Comparison of ENCODE assay signal across 29 cellular contexts in the genomic region with DNA sequence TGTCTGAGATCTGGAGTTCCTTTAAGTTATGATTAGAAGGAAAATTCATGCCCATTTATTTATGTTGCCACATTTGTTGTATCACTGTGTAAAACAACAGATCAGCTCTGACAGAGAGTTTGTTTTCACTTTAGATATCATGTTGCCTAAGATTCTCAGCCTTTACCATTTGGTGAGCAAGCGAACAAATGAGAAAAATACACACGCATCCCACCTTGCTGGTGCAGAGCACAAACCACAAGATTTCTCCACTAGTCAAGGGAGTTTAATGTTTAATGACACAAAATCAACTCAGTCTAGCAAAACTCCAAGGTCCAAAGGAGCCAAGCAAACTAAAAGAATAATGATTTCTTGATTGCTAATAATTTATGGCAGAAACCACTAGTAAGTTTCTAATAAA. TPM values are rescaled to one million over a fixed set of nuclear protein-coding genes. Genes with fewer than 3 reads are reported as not detected.
DNase-seq lines count a peak whose midpoint lies in the region; ATAC-seq, FAIRE-seq and TF ChIP-seq lines count a peak whose summit lies in the region.
"Had no signal": no experiment of that assay in that cellular context is flagged by ENCODE, and none has a peak within 500 bp of the region (broad histone marks: within the 10 kb centered on the region; RNA-seq: fewer than 3 reads in every experiment).

No MANE protein-coding gene starts in this region.

- TF ChIP-seq CTCF in AG09319 (IDR thresholded peaks at IDR 0.05; ENCODE audit: low read depth, low read length) (no peak), kidney (IDR thresholded peaks at IDR 0.05; ENCODE audit: borderline replicate concordance, extremely low read depth, insufficient read depth) (no peak), osteoblast (IDR thresholded peaks at IDR 0.05; ENCODE audit: extremely low read depth, low read depth, low read length) (no peak)

- no peak overlapping the region for H3K27ac ChIP-seq in kidney (ENCODE audit: low read depth in 2 of 2, low read length in 2 of 2)
- H3K27ac ChIP-seq in osteoblast (ENCODE audit: low read depth, low read length) = peak overlapping the region; percentile 29
- H3K27ac ChIP-seq: BLaER1 treated with 17β-estradiol and CSF1 and Interleukin-3, amounts not matched to agents 10 nM and 100 nM; PC-9 had no signal

- peak overlapping the region; percentile 5 for H3K4me2 ChIP-seq in osteoblast (ENCODE audit: insufficient read depth, low read length)
- H3K4me2 ChIP-seq: BLaER1 treated with 17β-estradiol and CSF1 and Interleukin-3, amounts not matched to agents 10 nM and 100 nM; PC-9 had no signal

- peaks cover 8% of the 10 kb centered on the region for H3K79me2 ChIP-seq in osteoblast (ENCODE audit: insufficient read depth, low read length)

- no peaks in the 10 kb centered on the region for H3K36me3 ChIP-seq in kidney (ENCODE audit: control insufficient read depth in 1 of 2, insufficient read depth in 2 of 2, low read length in 2 of 2)
- H3K36me3 ChIP-seq in osteoblast (ENCODE audit: insufficient read depth, low read length) = peaks cover 24% of the 10 kb centered on the region
- H3K36me3 ChIP-seq: BLaER1 treated with 17β-estradiol and CSF1 and Interleukin-3, amounts not matched to agents 10 nM and 100 nM had no signal

- CTCF ChIA-PET in activated CD4-positive, alpha-beta memory T cell treated with anti-CD3 and anti-CD28 coated beads for 36 hours (lab: Charles Lee) = no interaction called here

- no peak overlapping the region for H3K27ac Mint-ChIP-seq in activated CD4-positive, alpha-beta memory T cell treated with anti-CD3 and anti-CD28 coated beads for 36 hours
- H3K27ac Mint-ChIP-seq: CD4-positive, alpha-beta T cell had no signal

- peaks cover 3% of the 10 kb centered on the region for H3K9me3 Mint-ChIP-seq in activated CD4-positive, alpha-beta memory T cell treated with anti-CD3 and anti-CD28 coated beads for 36 hours
- H3K9me3 Mint-ChIP-seq: CD4-positive, alpha-beta T cell had no signal

- H3K36me3 Mint-ChIP-seq in activated CD4-positive, alpha-beta memory T cell treated with anti-CD3 and anti-CD28 coated beads for 36 hours = no peaks in the 10 kb centered on the region

- H3K4me3 Mint-ChIP-seq in activated CD4-positive, alpha-beta memory T cell treated with anti-CD3 and anti-CD28 coated beads for 36 hours = no peak overlapping the region
- H3K4me3 Mint-ChIP-seq: CD4-positive, alpha-beta T cell had no signal

- peaks cover 7% of the 10 kb centered on the region for H3K27me3 Mint-ChIP-seq in activated CD4-positive, alpha-beta memory T cell treated with anti-CD3 and anti-CD28 coated beads for 36 hours

- no peak overlapping the region for H3K9ac ChIP-seq in kidney (ENCODE audit: low read length in 2 of 2)
- H3K9ac ChIP-seq: BLaER1 treated with 17β-estradiol and CSF1 and Interleukin-3, amounts not matched to agents 10 nM and 100 nM had no signal

- POLR2A ChIA-PET in activated CD4-positive, alpha-beta memory T cell treated with anti-CD3 and anti-CD28 coated beads for 36 hours (lab: Charles Lee) = no interaction called here

- H3K27me3 ChIP-seq in osteoblast (ENCODE audit: insufficient read depth, low read length) = no peaks in the 10 kb centered on the region
- H3K27me3 ChIP-seq: BLaER1 treated with 17β-estradiol and CSF1 and Interleukin-3, amounts not matched to agents 10 nM and 100 nM; MG63 had no signal

- H3K9me3 ChIP-seq in kidney (ENCODE audit: control insufficient read depth in 1 of 2, low read length in 2 of 2) (no peaks in the 10 kb centered on the region), osteoblast (ENCODE audit: low read depth, low read length) (no peaks in the 10 kb centered on the region)
- H3K9me3 ChIP-seq: BLaER1 treated with 17β-estradiol and CSF1 and Interleukin-3, amounts not matched to agents 10 nM and 100 nM; MG63 had no signal

- intact Hi-C loops in kidney (cut with DNase I) = no loop called here
- intact Hi-C loops in activated CD4-positive, alpha-beta memory T cell treated with anti-CD3 and anti-CD28 coated beads for 36 hours (cut with micrococcal nuclease) = no loop called here
- intact Hi-C loops in head of caudate nucleus (cut with DNase I) = no loop called here

- peak; percentile 74 for DNase-seq in AG09319 (ENCODE audit: extremely low read depth, low read depth)
- DNase-seq in kidney = no peak
- DNase-seq in osteoblast (ENCODE audit: insufficient read length, low spot score, missing footprints) = no peak
- no peak for DNase-seq in activated CD4-positive, alpha-beta memory T cell treated with anti-CD3 and anti-CD28 coated beads for 36 hours
- DNase-seq in head of caudate nucleus = no peak
- DNase-seq: 8988T; AML-193; CD4-positive, alpha-beta T cell; HCEC 1CT; KBM-7; MG63; NCI-H1105 treated with DMSO at 0.1 percent for 48 hours; NCI-H146; NCI-H1930; NCI-H2107; NCI-H524 treated with DMSO at 0.1 percent for 48 hours; NCI-H774; NK-92 treated with Interleukin-12 subunit alpha and Interleukin-12 subunit beta, amount 100 ng/mL, for 24 hours; PC-9; RPMI8226; SHP77 had no signal

- H3K4me3 ChIP-seq in kidney (ENCODE audit: low read length in 2 of 2) = peak overlapping the region; percentile 19 to 30
- H3K4me3 ChIP-seq in osteoblast (ENCODE audit: insufficient read depth, low read length) = no peak overlapping the region
- H3K4me3 ChIP-seq: BLaER1 treated with 17β-estradiol and CSF1 and Interleukin-3, amounts not matched to agents 10 nM and 100 nM; MG63; PC-9 had no signal

- H4K20me1 ChIP-seq in osteoblast (ENCODE audit: insufficient read depth, low read length) = no peaks in the 10 kb centered on the region
- H4K20me1 ChIP-seq: BLaER1 treated with 17β-estradiol and CSF1 and Interleukin-3, amounts not matched to agents 10 nM and 100 nM had no signal

- no peak for FAIRE-seq in kidney (lab: Jason Lieb, UNC)
- FAIRE-seq: D721Med, H1, HepG2 had no signal

- no peaks in the 10 kb centered on the region for H3K4me1 ChIP-seq in kidney (ENCODE audit: control insufficient read depth in 1 of 2, insufficient read depth in 1 of 2, low read depth in 1 of 2, low read length in 2 of 2)
- peaks cover 34% of the 10 kb centered on the region for H3K4me1 ChIP-seq in osteoblast (ENCODE audit: insufficient read depth, low read length)
- H3K4me1 ChIP-seq: BLaER1 treated with 17β-estradiol and CSF1 and Interleukin-3, amounts not matched to agents 10 nM and 100 nM had no signal

- ATAC-seq in SK-N-SH treated with all-trans-retinoic acid at 6 μM for 48 hours = peak; percentile 6; the same call in 1 of the 3 replicates
- ATAC-seq in HG03135 (IDR thresholded peaks at IDR 0.05; ENCODE audit: unreplicated experiment) = no peak
- ATAC-seq: HepG2 had no signal

- H2AFZ ChIP-seq in osteoblast (ENCODE audit: low read length) = no peak overlapping the region
- H2AFZ ChIP-seq: PC-9 had no signal

- no peaks in the 10 kb centered on the region for H3K4me1 Mint-ChIP-seq in activated CD4-positive, alpha-beta memory T cell treated with anti-CD3 and anti-CD28 coated beads for 36 hours (ENCODE audit: low read depth)

TF ChIP-seq in SK-N-SH treated with all-trans-retinoic acid at 6 μM for 48 hours, 23 proteins besides CTCF, POLR2A, EP300 and RAD21:
- TF ChIP-seq SNAI2 (CRISPR knock-in tag; IDR thresholded peaks at IDR 0.05) = no peak
- TF ChIP-seq ZNF565 (CRISPR knock-in tag; conservative IDR thresholded peaks at IDR 0.05; ENCODE audit: low read depth) = no peak
- no peak for TF ChIP-seq GLIS3 (CRISPR knock-in tag; IDR thresholded peaks at IDR 0.05)
- TF ChIP-seq ESRRG (CRISPR knock-in tag; IDR thresholded peaks at IDR 0.05) = no peak
- TF ChIP-seq, protein P1, sequence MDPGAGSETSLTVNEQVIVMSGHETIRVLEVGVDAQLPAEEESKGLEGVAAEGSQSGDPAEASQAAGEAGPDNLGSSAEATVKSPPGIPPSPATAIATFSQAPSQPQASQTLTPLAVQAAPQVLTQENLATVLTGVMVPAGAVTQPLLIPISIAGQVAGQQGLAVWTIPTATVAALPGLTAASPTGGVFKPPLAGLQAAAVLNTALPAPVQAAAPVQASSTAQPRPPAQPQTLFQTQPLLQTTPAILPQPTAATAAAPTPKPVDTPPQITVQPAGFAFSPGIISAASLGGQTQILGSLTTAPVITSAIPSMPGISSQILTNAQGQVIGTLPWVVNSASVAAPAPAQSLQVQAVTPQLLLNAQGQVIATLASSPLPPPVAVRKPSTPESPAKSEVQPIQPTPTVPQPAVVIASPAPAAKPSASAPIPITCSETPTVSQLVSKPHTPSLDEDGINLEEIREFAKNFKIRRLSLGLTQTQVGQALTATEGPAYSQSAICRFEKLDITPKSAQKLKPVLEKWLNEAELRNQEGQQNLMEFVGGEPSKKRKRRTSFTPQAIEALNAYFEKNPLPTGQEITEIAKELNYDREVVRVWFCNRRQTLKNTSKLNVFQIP (CRISPR knock-in tag; IDR thresholded peaks at IDR 0.05; ENCODE audit: borderline replicate concordance, low read depth) = no peak

RNA-seq across cellular contexts. Expression of a gene that starts 27.7 kb away (rescaled TPM):
- total RNA-seq in kidney (0.13 TPM), osteoblast (7.7 and 10.5 TPM in 2 replicates)
- 0.09 TPM for polyA plus RNA-seq in kidney (ENCODE audit: insufficient read depth, low read depth, low replicate concordance)
- total RNA-seq in activated CD4-positive, alpha-beta memory T cell treated with anti-CD3 and anti-CD28 coated beads for 36 hours = not detected
- total RNA-seq: H1, HepG2, HT-29, PC-9, SK-MEL-5 had no signal
- polyA plus RNA-seq: H1, HepG2 had no signal

RNA-seq across cellular contexts. Expression of a gene that starts 41.3 kb away (rescaled TPM):
- total RNA-seq in kidney (1.1 TPM), osteoblast (1.5 and 2.5 TPM in 2 replicates)
- polyA plus RNA-seq in kidney (ENCODE audit: insufficient read depth, low read depth, low replicate concordance) = not detected
- not detected for total RNA-seq in activated CD4-positive, alpha-beta memory T cell treated with anti-CD3 and anti-CD28 coated beads for 36 hours
- total RNA-seq: CD4-positive, alpha-beta T cell; H1; HepG2; HT-29; PC-9; SK-MEL-5 had no signal
- polyA plus RNA-seq: H1, HepG2 had no signal
